25 cellular contexts compared by ENCODE assay signal in the genomic region with DNA sequence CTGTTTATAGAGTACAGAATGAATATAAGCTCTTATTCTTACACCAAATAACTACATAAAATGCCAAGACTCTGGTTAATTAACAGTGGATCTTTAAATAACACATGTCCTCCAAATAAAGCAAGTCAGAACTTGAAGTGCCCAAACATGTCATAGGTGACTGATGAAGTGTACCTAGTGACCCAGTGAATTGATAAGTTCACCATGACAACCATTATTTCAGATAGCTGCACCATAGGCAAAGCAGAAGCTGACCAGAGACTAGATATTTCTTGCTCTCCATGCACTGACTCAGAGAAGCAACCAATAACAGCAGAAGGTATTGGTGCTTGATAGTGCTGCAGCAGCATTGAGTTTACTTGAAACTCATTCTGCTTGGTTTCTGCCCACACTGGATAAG.
"Had no signal": no experiment of that assay in that cellular context is flagged by ENCODE, and none has a peak within 500 bp of the region (broad histone marks: within the 10 kb centered on the region; RNA-seq: fewer than 3 reads in every experiment).

No MANE protein-coding gene starts in this region.

- H3K9me3 Mint-ChIP-seq: activated CD4-positive, alpha-beta memory T cell treated with anti-CD3 and anti-CD28 coated beads for 36 hours; activated CD4-positive, alpha-beta T cell treated with anti-CD3 and anti-CD28 coated beads, Interleukin-2, amount 10 ng/mL, durations not matched to agents 7 days and 5 days; activated naive CD4-positive, alpha-beta T cell treated with anti-CD3 and anti-CD28 coated beads for 36 hours; activated T-helper 17 cell treated with anti-CD3 and anti-CD28 coated beads, Interleukin-2, amount 50 U/mL, for 72 hours; T-cell had no signal

- H3K27ac Mint-ChIP-seq: activated CD4-positive, alpha-beta memory T cell treated with anti-CD3 and anti-CD28 coated beads for 36 hours; activated CD4-positive, alpha-beta T cell treated with anti-CD3 and anti-CD28 coated beads, Interleukin-2, amount 10 ng/mL, durations not matched to agents 7 days and 5 days; activated naive CD4-positive, alpha-beta T cell treated with anti-CD3 and anti-CD28 coated beads for 36 hours; activated naive CD8-positive, alpha-beta T cell; activated T-helper 17 cell treated with anti-CD3 and anti-CD28 coated beads, Interleukin-2, amount 50 U/mL, for 72 hours; T-cell had no signal

- DNase-seq: activated CD4-positive, alpha-beta memory T cell treated with anti-CD3 and anti-CD28 coated beads for 36 hours; activated CD4-positive, alpha-beta T cell treated with anti-CD3 and anti-CD28 coated beads, Interleukin-2, amount 10 ng/mL, durations not matched to agents 7 days and 5 days; activated CD4-positive, CD25-positive, alpha-beta regulatory T cell; activated gamma-delta T cell; activated naive CD4-positive, alpha-beta T cell treated with anti-CD3 and anti-CD28 coated beads for 36 hours; activated T-cell treated with anti-CD3 and anti-CD28 coated beads for 4 hours; activated T-cell treated with anti-CD3 and anti-CD28 coated beads, Interleukin-2, amount 50 U/mL, for 48 hours; amygdala; brain microvascular endothelial cell; caudate nucleus; Kasumi-1; KBM-7; NCI-H1694; NCI-H2029; NCI-H2107; NCI-H2171 treated with DMSO at 0.1 percent for 48 hours; NCI-H226; NCI-H526; NCI-H774; T-cell; T-helper 2 cell; T1000 had no signal

- H3K4me1 Mint-ChIP-seq: activated CD4-positive, alpha-beta T cell treated with anti-CD3 and anti-CD28 coated beads, Interleukin-2, amount 10 ng/mL, durations not matched to agents 7 days and 5 days; activated T-helper 17 cell treated with anti-CD3 and anti-CD28 coated beads, Interleukin-2, amount 50 U/mL, for 72 hours; T-cell had no signal

- H3K27me3 Mint-ChIP-seq: activated CD4-positive, alpha-beta memory T cell treated with anti-CD3 and anti-CD28 coated beads for 36 hours; activated naive CD8-positive, alpha-beta T cell; activated T-helper 17 cell treated with anti-CD3 and anti-CD28 coated beads, Interleukin-2, amount 50 U/mL, for 72 hours; T-cell had no signal

- H3K36me3 ChIP-seq: brain microvascular endothelial cell had no signal

- ATAC-seq: activated T-helper 17 cell treated with anti-CD3 and anti-CD28 coated beads, Interleukin-2, amount 50 U/mL, for 72 hours; T-cell had no signal

- H3K4me3 ChIP-seq: SK-N-MC had no signal

- H3K27ac ChIP-seq: brain microvascular endothelial cell, SK-N-MC had no signal

- H3K36me3 Mint-ChIP-seq: activated CD4-positive, alpha-beta memory T cell treated with anti-CD3 and anti-CD28 coated beads for 36 hours; activated naive CD8-positive, alpha-beta T cell; T-cell had no signal

- H3K27me3 ChIP-seq: brain microvascular endothelial cell had no signal

- H3K4me3 Mint-ChIP-seq: activated CD4-positive, alpha-beta memory T cell treated with anti-CD3 and anti-CD28 coated beads for 36 hours; activated CD4-positive, alpha-beta T cell treated with anti-CD3 and anti-CD28 coated beads, Interleukin-2, amount 10 ng/mL, durations not matched to agents 7 days and 5 days; activated naive CD4-positive, alpha-beta T cell treated with anti-CD3 and anti-CD28 coated beads for 36 hours; activated naive CD8-positive, alpha-beta T cell; activated T-helper 17 cell treated with anti-CD3 and anti-CD28 coated beads, Interleukin-2, amount 50 U/mL, for 72 hours; T-cell had no signal
